ENCODE assay signal across 8 cellular contexts in the genomic region with DNA sequence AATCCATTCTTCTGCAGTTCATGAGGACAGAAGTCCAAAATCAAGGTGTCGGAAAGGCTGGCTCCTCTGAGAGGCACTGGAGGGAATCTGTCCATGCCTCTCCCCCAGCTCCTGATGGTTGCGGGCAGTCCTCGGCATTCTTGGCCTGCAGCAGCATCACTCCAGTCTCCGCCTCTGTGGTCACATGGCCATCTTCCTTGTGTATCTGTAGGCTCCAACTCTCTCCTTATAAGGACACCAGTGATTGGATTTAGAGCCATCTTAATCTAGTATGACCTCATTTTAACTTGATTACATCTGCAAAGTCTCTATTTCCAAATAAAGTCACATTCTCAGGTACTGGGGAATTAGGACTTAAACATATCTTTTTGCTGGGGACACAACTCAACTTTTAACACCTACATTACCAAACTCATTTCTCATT. TPM values are rescaled to one million over a fixed set of nuclear protein-coding genes. Genes with fewer than 3 reads are reported as not detected.
A peak's percentile ranks its signal among the peaks of the same experiment; 100 is the strongest.
DNase-seq lines count a peak whose midpoint lies in the region; ATAC-seq and TF ChIP-seq lines count a peak whose summit lies in the region.

No MANE protein-coding gene starts in this region.

- TF ChIP-seq RAD21 in HCT116 (IDR thresholded peaks at IDR 0.05; ENCODE audit: low read depth) = no peak

- no peak for TF ChIP-seq CTCF in HCT116 (IDR thresholded peaks at IDR 0.05 in 2 of 3, conservative IDR thresholded peaks at IDR 0.05 in 1 of 3; ENCODE audit: borderline replicate concordance in 1 of 3, insufficient read depth in 1 of 3, low read depth in 2 of 3, low read length in 2 of 3)
- TF ChIP-seq CTCF in activated CD8-positive, alpha-beta T cell treated with anti-CD3 and anti-CD28 coated beads for 36 hours (IDR thresholded peaks at IDR 0.05) = no peak

- no peaks in the 10 kb centered on the region for H3K27me3 ChIP-seq in HCT116 (ENCODE audit: insufficient read depth, low read length)

- no peak overlapping the region for H3K9ac ChIP-seq in HCT116 (ENCODE audit: low read length)

- RAD21 ChIA-PET in HCT116 (lab: Charles Lee; ENCODE audit: low non-redundant PET in 1 of 2, low total read pairs in 2 of 2, uncharacterized antibody in 2 of 2, unreplicated experiment in 2 of 2) = no interaction called here

- H3K9me3 ChIP-seq in HCT116 (ENCODE audit: control insufficient read depth in 1 of 2, insufficient read depth in 1 of 2, low read depth in 1 of 2, low read length in 2 of 2) = no peaks in the 10 kb centered on the region

- H3K36me3 Mint-ChIP-seq in stimulated activated effector memory CD8-positive, alpha-beta T cell treated with anti-CD3 and anti-CD28 coated beads, Interleukin-12 subunit alpha, Interleukin-12 subunit beta, amount 100 ng/mL, for 72 hours = no peaks in the 10 kb centered on the region
- no peaks in the 10 kb centered on the region for H3K36me3 Mint-ChIP-seq in activated CD8-positive, alpha-beta T cell treated with anti-CD3 and anti-CD28 coated beads for 36 hours (ENCODE audit: low read depth)

- no peaks in the 10 kb centered on the region for H3K4me1 Mint-ChIP-seq in stimulated activated effector memory CD8-positive, alpha-beta T cell treated with anti-CD3 and anti-CD28 coated beads, Interleukin-12 subunit alpha, Interleukin-12 subunit beta, amount 100 ng/mL, for 72 hours
- H3K4me1 Mint-ChIP-seq in activated CD8-positive, alpha-beta T cell treated with anti-CD3 and anti-CD28 coated beads for 36 hours (ENCODE audit: low read depth) = peaks cover 2% of the 10 kb centered on the region

- 0 out of 2 replicates have a peak overlapping the region, but pooled peaks have one; percentile 48 for H3K27ac ChIP-seq in HCT116 (ENCODE audit: low read depth, low read length)
- peak overlapping the region in 12 of 21 experiments; percentile 12 to 77 (median 68) for H3K27ac ChIP-seq in skin epidermis

- POLR2A ChIA-PET in HCT116 (lab: Charles Lee) = no interaction called here
- POLR2A ChIA-PET in activated CD8-positive, alpha-beta T cell treated with anti-CD3 and anti-CD28 coated beads for 36 hours (lab: Charles Lee) = no interaction called here

- no peaks in the 10 kb centered on the region for H3K36me3 ChIP-seq in HCT116 (ENCODE audit: control insufficient read depth in 1 of 2, insufficient read depth in 2 of 2, low read length in 2 of 2)

- no peak overlapping the region for H3K4me3 Mint-ChIP-seq in stimulated activated effector memory CD8-positive, alpha-beta T cell treated with anti-CD3 and anti-CD28 coated beads, Interleukin-12 subunit alpha, Interleukin-12 subunit beta, amount 100 ng/mL, for 72 hours
- no peak overlapping the region for H3K4me3 Mint-ChIP-seq in activated CD8-positive, alpha-beta T cell treated with anti-CD3 and anti-CD28 coated beads for 36 hours

- H3K4me3 ChIP-seq in HCT116 (replicated peaks in 1 of 2; ENCODE audit: low read depth in 1 of 2, low read length in 2 of 2) (no peak overlapping the region), skin epidermis (no peak overlapping the region)

- no peak for TF ChIP-seq POLR2A in HCT116 (IDR thresholded peaks at IDR 0.05; ENCODE audit: borderline replicate concordance, extremely low read depth, insufficient read depth, insufficient read length)

- no peaks in the 10 kb centered on the region for H4K20me1 ChIP-seq in HCT116 (ENCODE audit: insufficient read depth)

- peaks cover 3% of the 10 kb centered on the region for H3K27me3 Mint-ChIP-seq in activated CD8-positive, alpha-beta T cell treated with anti-CD3 and anti-CD28 coated beads for 36 hours

- peak; percentile 36 for DNase-seq in HCT116 (ENCODE audit: low read depth, low spot score)
- peak; percentile 95 for DNase-seq in astrocyte of the hippocampus (ENCODE audit: low read depth, low spot score)
- DNase-seq in inferior parietal cortex (ENCODE audit: extremely low spot score) = peak; percentile 47
- no peak for DNase-seq in stimulated activated effector memory CD8-positive, alpha-beta T cell treated with anti-CD3 and anti-CD28 coated beads, Interleukin-12 subunit alpha, Interleukin-12 subunit beta, amount 100 ng/mL, for 72 hours (ENCODE audit: low spot score in 2 of 2)
- DNase-seq in stimulated activated CD4-positive, alpha-beta T cell treated with anti-CD3 and anti-CD28 coated beads, Interleukin-2, amount 100 ng/mL, for 48 hours = no peak
- DNase-seq in activated CD8-positive, alpha-beta T cell treated with anti-CD3 and anti-CD28 coated beads for 36 hours = no peak

- ATAC-seq in HCT116 = peak; percentile 71
- ATAC-seq in stimulated activated effector memory CD8-positive, alpha-beta T cell treated with anti-CD3 and anti-CD28 coated beads, Interleukin-12 subunit alpha, Interleukin-12 subunit beta, amount 100 ng/mL, for 72 hours = no peak
- ATAC-seq in HG03460 (IDR thresholded peaks at IDR 0.05; ENCODE audit: unreplicated experiment) = no peak
- ATAC-seq in activated CD8-positive, alpha-beta T cell treated with anti-CD3 and anti-CD28 coated beads for 36 hours = no peak

- no peaks in the 10 kb centered on the region for H3K9me3 Mint-ChIP-seq in stimulated activated effector memory CD8-positive, alpha-beta T cell treated with anti-CD3 and anti-CD28 coated beads, Interleukin-12 subunit alpha, Interleukin-12 subunit beta, amount 100 ng/mL, for 72 hours
- H3K9me3 Mint-ChIP-seq in activated CD8-positive, alpha-beta T cell treated with anti-CD3 and anti-CD28 coated beads for 36 hours = no peaks in the 10 kb centered on the region

- H3K9me2 ChIP-seq in HCT116 (ENCODE audit: insufficient read depth) = no peaks in the 10 kb centered on the region

- H3K4me1 ChIP-seq in HCT116 (ENCODE audit: control insufficient read depth in 1 of 2, insufficient read depth in 2 of 2, low read length in 2 of 2) = peaks cover 27 to 37% of the 10 kb centered on the region in 2 experiments

- CTCF ChIA-PET in HCT116 (lab: Charles Lee) = no interaction called here
- CTCF ChIA-PET in activated CD8-positive, alpha-beta T cell treated with anti-CD3 and anti-CD28 coated beads for 36 hours (lab: Charles Lee) = interaction anchor here (0.7 to 0.9 kb wide), 3 partner anchors 13 to 225 kb away, joined by 3 read pairs; a partner anchor contains a TSS

- peak overlapping the region; percentile 53 for H3K4me2 ChIP-seq in HCT116 (ENCODE audit: low read length)

- no peak overlapping the region for H3K27ac Mint-ChIP-seq in stimulated activated effector memory CD8-positive, alpha-beta T cell treated with anti-CD3 and anti-CD28 coated beads, Interleukin-12 subunit alpha, Interleukin-12 subunit beta, amount 100 ng/mL, for 72 hours
- no peak overlapping the region for H3K27ac Mint-ChIP-seq in activated CD8-positive, alpha-beta T cell treated with anti-CD3 and anti-CD28 coated beads for 36 hours

- no TSS peak for BruUV-seq in HCT116 (replicated peaks; lab: Mats Ljungman, UMichigan)

- H2AFZ ChIP-seq in HCT116 (ENCODE audit: low read depth, low read length, poor library complexity, severe bottlenecking) = no peak overlapping the region

- no peaks in the 10 kb centered on the region for H3K79me2 ChIP-seq in HCT116 (ENCODE audit: insufficient read depth, low read length)

- intact Hi-C loops in HCT116 (cut with micrococcal nuclease) = no loop called here
- intact Hi-C loops in activated CD8-positive, alpha-beta T cell treated with anti-CD3 and anti-CD28 coated beads for 36 hours (cut with micrococcal nuclease) = no loop called here

TF ChIP-seq in HCT116, 20 proteins besides CTCF, POLR2A, EP300 and RAD21:
- peak; percentile 69; the same call in 1 of the 2 replicates for TF ChIP-seq SRF (IDR thresholded peaks at IDR 0.05; ENCODE audit: low read depth)
- TF ChIP-seq EGR1 (IDR thresholded peaks at IDR 0.05; ENCODE audit: low read depth) = no peak
TF ChIP-seq in HCT116: peak in this region for 1.

RNA-seq across cellular contexts. Expression of a gene that starts 56.0 kb away (rescaled TPM):
- 116 TPM for total RNA-seq in HCT116 (2021; ENCODE audit: unreplicated experiment)
- 149 and 179 TPM in 2 replicates for polyA plus RNA-seq in HCT116 (2012)
- 10 to 100 TPM; 26.3 to 28.4 TPM for total RNA-seq in activated CD8-positive, alpha-beta T cell treated with anti-CD3 and anti-CD28 coated beads for 36 hours

Comparison
In these comparisons a context has a peak if more than half of its experiments do, and no peak if none do; other contexts are left out.
1. DNase-seq: peak in HCT116 (single experiment), astrocyte of the hippocampus (single experiment) and inferior parietal cortex (single experiment); none in stimulated activated effector memory CD8-positive, alpha-beta T cell treated with anti-CD3 and anti-CD28 coated beads, Interleukin-12 subunit alpha, Interleukin-12 subunit beta, amount 100 ng/mL, for 72 hours (0 of 2), stimulated activated CD4-positive, alpha-beta T cell treated with anti-CD3 and anti-CD28 coated beads, Interleukin-2, amount 100 ng/mL, for 48 hours (0 of 2) and activated CD8-positive, alpha-beta T cell treated with anti-CD3 and anti-CD28 coated beads for 36 hours (single experiment).